In genomic region chr1:247331172-247331525, GRCh38 we compare ENCODE assay signal across 1 cellular context.
TF ChIP-seq lines count a peak whose summit lies in the region.

No MANE protein-coding gene starts in this region.

TF ChIP-seq in K562, 482 proteins besides CTCF, POLR2A, EP300 and RAD21 (continued from another document and continues in another):
- TF ChIP-seq RREB1 (CRISPR knock-in tag; IDR thresholded peaks at IDR 0.05) (0 out of 2 replicates have a peak, but pooled peaks have one; percentile 53), ZBTB49 (CRISPR knock-in tag; IDR thresholded peaks at IDR 0.05; ENCODE audit: borderline replicate concordance) (no peak), HBP1 (CRISPR knock-in tag; IDR thresholded peaks at IDR 0.05) (peak; percentile 12; the same call in 1 of the 2 replicates), GTF2A2 (tag; IDR thresholded peaks at IDR 0.05) (no peak), FIP1L1 (IDR thresholded peaks at IDR 0.05; ENCODE audit: low read depth, low read length, poor library complexity, severe bottlenecking) (peak; percentile 65), RB1 (IDR thresholded peaks at IDR 0.05; ENCODE audit: low read depth) (no peak; the same call in 1 of the 2 replicates), CBFA2T3 (IDR thresholded peaks at IDR 0.05) (peak; percentile 31; the same call in 1 of the 2 replicates), PCBP1 (IDR thresholded peaks at IDR 0.05; ENCODE audit: low read depth, low read length, poor library complexity, severe bottlenecking) (peak; percentile 79), RBM14 (IDR thresholded peaks at IDR 0.05; ENCODE audit: borderline replicate concordance, insufficient read depth, low read depth, low read length) (no peak), SMAD4 (CRISPR knock-in tag; conservative IDR thresholded peaks at IDR 0.05) (0 out of 2 replicates have a peak, but pooled peaks have one; percentile 19), ZNF583 (CRISPR knock-in tag; IDR thresholded peaks at IDR 0.05) (0 out of 2 replicates have a peak, but pooled peaks have one; percentile 43), MBD2 (IDR thresholded peaks at IDR 0.05; ENCODE audit: borderline replicate concordance, low read depth) (peak; percentile 26; the same call in 1 of the 2 replicates), TCF3 (CRISPR knock-in tag; IDR thresholded peaks at IDR 0.05) (peak; percentile 30; the same call in 1 of the 2 replicates), CLOCK (CRISPR knock-in tag; IDR thresholded peaks at IDR 0.05; ENCODE audit: borderline replicate concordance) (no peak), NBN (IDR thresholded peaks at IDR 0.05; ENCODE audit: low read depth) (0 out of 2 replicates have a peak, but pooled peaks have one; percentile 21), SREBF2 (CRISPR knock-in tag; IDR thresholded peaks at IDR 0.05) (no peak), ZNF24 (IDR thresholded peaks at IDR 0.05) (no peak), ZNF717 (CRISPR knock-in tag; IDR thresholded peaks at IDR 0.05) (no peak), RCOR1 (IDR thresholded peaks at IDR 0.05; ENCODE audit: borderline replicate concordance in 1 of 2, low read depth in 2 of 2, low read length in 2 of 2) (peak in 1 of 2 experiments; percentile 62; a peak in 2 of 4 replicates), SUPT5H (IDR thresholded peaks at IDR 0.05) (peak; percentile 79), RBM15 (IDR thresholded peaks at IDR 0.05; ENCODE audit: insufficient read depth, low read length) (no peak), STAT6 (CRISPR knock-in tag; IDR thresholded peaks at IDR 0.05) (peak; percentile 45; the same call in 1 of the 2 replicates), SMC3 (conservative IDR thresholded peaks at IDR 0.05; ENCODE audit: insufficient read depth, low read depth, low read length) (0 out of 2 replicates have a peak, but pooled peaks have one; percentile 5), TFAP4 (CRISPR knock-in tag; IDR thresholded peaks at IDR 0.05; ENCODE audit: borderline replicate concordance) (peak; percentile 45; the same call in 1 of the 2 replicates), BDP1 (IDR thresholded peaks at IDR 0.05; ENCODE audit: insufficient read depth, insufficient read length) (no peak), MYC (IDR thresholded peaks at IDR 0.05; ENCODE audit: low read depth, low read length) (no peak), MYC (CRISPR knock-in tag; IDR thresholded peaks at IDR 0.05; ENCODE audit: borderline replicate concordance, low read depth) (peak; percentile 80; the same call in 1 of the 2 replicates), RUNX1 (IDR thresholded peaks at IDR 0.05; ENCODE audit: low read depth) (no peak), ZNF511 (CRISPR knock-in tag; IDR thresholded peaks at IDR 0.05) (no peak; the same call in 1 of the 2 replicates), ZNF592 (IDR thresholded peaks at IDR 0.05) (no peak), ZBTB9 (CRISPR knock-in tag; IDR thresholded peaks at IDR 0.05) (peak; percentile 28; the same call in 1 of the 2 replicates), HLTF (IDR thresholded peaks at IDR 0.05) (0 out of 2 replicates have a peak, but pooled peaks have one; percentile 26), POLR2B (IDR thresholded peaks at IDR 0.05; ENCODE audit: low read depth, partially characterized antibody) (peak; percentile 80), CCAR2 (IDR thresholded peaks at IDR 0.05; ENCODE audit: low read depth, low read length) (no peak)
